ENCODE assay signal across 17 cellular contexts in the genomic region with DNA sequence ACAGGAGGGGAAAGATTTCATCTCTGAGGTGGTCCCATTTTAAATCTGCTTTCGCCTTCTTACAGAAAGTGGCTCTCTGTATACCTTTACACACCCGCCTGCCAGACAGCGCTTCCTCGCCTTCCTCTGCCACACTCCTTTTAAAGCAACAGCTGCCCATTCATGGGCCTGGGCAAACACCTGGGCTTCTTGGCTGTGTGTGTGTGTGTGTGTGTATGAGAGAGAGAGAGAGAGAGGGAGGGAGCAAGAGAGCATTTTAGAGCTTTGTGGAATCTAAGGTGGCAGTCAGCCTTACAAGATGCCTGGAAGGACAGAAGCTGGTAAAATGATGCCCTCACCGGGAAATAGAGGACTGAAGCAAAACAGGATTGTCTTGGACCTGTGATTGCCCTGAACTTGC. TPM values are rescaled to one million over a fixed set of nuclear protein-coding genes. Genes with fewer than 3 reads are reported as not detected.
"Had no signal": no experiment of that assay in that cellular context is flagged by ENCODE, and none has a peak within 500 bp of the region (broad histone marks: within the 10 kb centered on the region; RNA-seq: fewer than 3 reads in every experiment).

No MANE protein-coding gene starts in this region.

- H3K9me3 Mint-ChIP-seq: activated naive CD4-positive, alpha-beta T cell treated with anti-CD3 and anti-CD28 coated beads, Interleukin-2, amount 10 ng/mL, durations not matched to agents 7 days and 5 days; activated T-helper 1 cell treated with anti-CD3 and anti-CD28 coated beads, Interleukin-12 subunit alpha, Interleukin-12 subunit beta, Interleukin-2, Interleukin-4 antibody, amounts not matched to agents 30 ng/mL and 10 ng/mL and 1 ng/mL, durations not matched to agents 14 hours and 24 hours and 36 hours; mesothelial cell of epicardium; stimulated activated naive B cell treated with anti-CD40 and anti-IgM and Interleukin-4, amounts not matched to agents 10 μg/mL and 1 μg/mL and 100 μg/mL, for 72 hours had no signal

- H3K36me3 ChIP-seq: gastrocnemius medialis, prostate gland, right lobe of liver, transverse colon had no signal

- H3K4me3 ChIP-seq: coronary artery, gastrocnemius medialis, prostate gland, right lobe of liver, transverse colon had no signal

- H3K27me3 ChIP-seq: right lobe of liver had no signal

- ATAC-seq: gastrocnemius medialis; right lobe of liver; stimulated activated naive B cell treated with anti-CD40 and anti-IgM and Interleukin-4, amounts not matched to agents 10 μg/mL and 1 μg/mL and 100 μg/mL, for 72 hours had no signal

- H3K4me1 Mint-ChIP-seq: activated naive CD4-positive, alpha-beta T cell treated with anti-CD3 and anti-CD28 coated beads, Interleukin-2, amount 10 ng/mL, durations not matched to agents 7 days and 5 days; mesothelial cell of epicardium; stimulated activated naive B cell treated with anti-CD40 and anti-IgM and Interleukin-4, amounts not matched to agents 10 μg/mL and 1 μg/mL and 100 μg/mL, for 72 hours had no signal

- DNase-seq: activated CD4-positive, alpha-beta T cell treated with anti-CD3 and anti-CD28 coated beads for 48 hours; activated naive CD4-positive, alpha-beta T cell treated with anti-CD3 and anti-CD28 coated beads, Interleukin-2, amount 10 ng/mL, durations not matched to agents 7 days and 5 days; central memory CD4-positive, alpha-beta T cell; effector CD4-positive, alpha-beta T cell; gastrocnemius medialis; right lobe of liver; stimulated activated CD4-positive, alpha-beta T cell treated with anti-CD3 and anti-CD28 coated beads, Interleukin-2, amount 100 ng/mL, for 24 hours; stimulated activated naive B cell treated with anti-CD40 and anti-IgM and Interleukin-4, amounts not matched to agents 10 μg/mL and 1 μg/mL and 100 μg/mL, for 72 hours; substantia nigra; SW 1271; T-helper 9 cell; transverse colon had no signal

- H3K27ac ChIP-seq: coronary artery, gastrocnemius medialis, prostate gland, right lobe of liver, transverse colon, VCaP had no signal

- H3K4me3 Mint-ChIP-seq: activated naive CD4-positive, alpha-beta T cell treated with anti-CD3 and anti-CD28 coated beads, Interleukin-2, amount 10 ng/mL, durations not matched to agents 7 days and 5 days; activated T-helper 1 cell treated with anti-CD3 and anti-CD28 coated beads, Interleukin-12 subunit alpha, Interleukin-12 subunit beta, Interleukin-2, Interleukin-4 antibody, amounts not matched to agents 30 ng/mL and 10 ng/mL and 1 ng/mL, durations not matched to agents 14 hours and 24 hours and 36 hours; mesothelial cell of epicardium; stimulated activated naive B cell treated with anti-CD40 and anti-IgM and Interleukin-4, amounts not matched to agents 10 μg/mL and 1 μg/mL and 100 μg/mL, for 72 hours had no signal

- H3K36me3 Mint-ChIP-seq: activated naive CD4-positive, alpha-beta T cell treated with anti-CD3 and anti-CD28 coated beads, Interleukin-2, amount 10 ng/mL, durations not matched to agents 7 days and 5 days; stimulated activated naive B cell treated with anti-CD40 and anti-IgM and Interleukin-4, amounts not matched to agents 10 μg/mL and 1 μg/mL and 100 μg/mL, for 72 hours had no signal

- H3K4me1 ChIP-seq: gastrocnemius medialis, prostate gland, right lobe of liver, transverse colon had no signal

- H3K9me3 ChIP-seq: gastrocnemius medialis, prostate gland, right lobe of liver, transverse colon had no signal

- H3K27ac Mint-ChIP-seq: activated naive CD4-positive, alpha-beta T cell treated with anti-CD3 and anti-CD28 coated beads, Interleukin-2, amount 10 ng/mL, durations not matched to agents 7 days and 5 days; activated T-helper 1 cell treated with anti-CD3 and anti-CD28 coated beads, Interleukin-12 subunit alpha, Interleukin-12 subunit beta, Interleukin-2, Interleukin-4 antibody, amounts not matched to agents 30 ng/mL and 10 ng/mL and 1 ng/mL, durations not matched to agents 14 hours and 24 hours and 36 hours; mesothelial cell of epicardium; stimulated activated naive B cell treated with anti-CD40 and anti-IgM and Interleukin-4, amounts not matched to agents 10 μg/mL and 1 μg/mL and 100 μg/mL, for 72 hours had no signal

RNA-seq across cellular contexts. Expression of a gene that starts 20.0 kb away (rescaled TPM):
- total RNA-seq: activated T-helper 1 cell treated with anti-CD3 and anti-CD28 coated beads, Interleukin-12 subunit alpha, Interleukin-12 subunit beta, Interleukin-2, Interleukin-4 antibody, amounts not matched to agents 30 ng/mL and 10 ng/mL and 1 ng/mL, durations not matched to agents 14 hours and 24 hours and 36 hours; right lobe of liver had no signal
